8 cellular contexts compared by ENCODE assay signal in genomic region chrX:119757979-119758681, GRCh38. TPM values are rescaled to one million over a fixed set of nuclear protein-coding genes. Genes with fewer than 3 reads are reported as not detected.
DNase-seq lines count a peak whose midpoint lies in the region; ATAC-seq and TF ChIP-seq lines count a peak whose summit lies in the region.

SOWAHD (plus strand) TSS chrX:119758588; CDS start chrX:119758668, 80 bp downstream.

- peaks cover 12% of the 10 kb centered on the region for H3K36me3 Mint-ChIP-seq in stimulated activated effector memory CD8-positive, alpha-beta T cell treated with anti-CD3 and anti-CD28 coated beads, Interleukin-12 subunit alpha, Interleukin-12 subunit beta, amount 100 ng/mL, for 72 hours

- TF ChIP-seq EP300 in SK-N-SH (IDR thresholded peaks at IDR 0.05; ENCODE audit: borderline replicate concordance in 1 of 2, low read depth in 1 of 2, low read length in 1 of 2) = no peak

- H3K9me3 ChIP-seq in A673 (ENCODE audit: low read depth, low read length, poor library complexity, severe bottlenecking) (no peaks in the 10 kb centered on the region), SK-N-SH (no peaks in the 10 kb centered on the region), mammary epithelial cell (replicated peaks; ENCODE audit: insufficient read depth, low read length) (peaks cover 2% of the 10 kb centered on the region)

- H3K27me3 ChIP-seq in A673 (replicated peaks; ENCODE audit: insufficient read depth, low read depth, low read length, poor library complexity) = no peaks in the 10 kb centered on the region
- peaks cover 27% of the 10 kb centered on the region for H3K27me3 ChIP-seq in SK-N-SH (ENCODE audit: insufficient read depth)
- no peaks in the 10 kb centered on the region for H3K27me3 ChIP-seq in mammary epithelial cell (ENCODE audit: insufficient read depth, low read length)
- no peaks in the 10 kb centered on the region for H3K27me3 ChIP-seq in layer of hippocampus (ENCODE audit: control insufficient read depth, insufficient read depth, low read length)

- WGBS in SK-N-SH (ENCODE audit: low lambda C conversion rate) = 24% methylated on average over 40 of the region's 51 CpGs
- WGBS in mammary epithelial cell (ENCODE audit: low coverage, missing lambda C conversion rate) = 17% methylated on average over 18 of the region's 51 CpGs

- H3K4me3 ChIP-seq in A673 (ENCODE audit: low read depth, low read length, poor library complexity, severe bottlenecking) = peak within 1 kb of the TSS; percentile 55
- peak within 1 kb of the TSS; percentile 39 to 41 for H3K4me3 ChIP-seq in SK-N-SH (ENCODE audit: low read depth in 2 of 2, low read length in 1 of 2)
- peak within 1 kb of the TSS; percentile 54 to 56 (median 55) for H3K4me3 ChIP-seq in mammary epithelial cell (replicated peaks in 1 of 3; ENCODE audit: insufficient read depth in 1 of 3, low read depth in 2 of 3, low read length in 3 of 3)

- H3K4me3 Mint-ChIP-seq in stimulated activated effector memory CD8-positive, alpha-beta T cell treated with anti-CD3 and anti-CD28 coated beads, Interleukin-12 subunit alpha, Interleukin-12 subunit beta, amount 100 ng/mL, for 72 hours = peak within 1 kb of the TSS; percentile 73

- H3K9me2 ChIP-seq in SK-N-SH = no peaks in the 10 kb centered on the region

- TF ChIP-seq RAD21 in SK-N-SH (IDR thresholded peaks at IDR 0.05; ENCODE audit: low read length) = no peak

- no TSS peak for BruUV-seq in A673 (replicated peaks; lab: Mats Ljungman, UMichigan)
- BruUV-seq in mammary epithelial cell (replicated peaks; lab: Mats Ljungman, UMichigan) = no TSS peak

- TF ChIP-seq CTCF in A673 (conservative IDR thresholded peaks at IDR 0.05; ENCODE audit: low read depth, low read length) = no peak
- no peak for TF ChIP-seq CTCF in SK-N-SH (IDR thresholded peaks at IDR 0.05)
- no peak for TF ChIP-seq CTCF in mammary epithelial cell (conservative IDR thresholded peaks at IDR 0.05 in 1 of 2, IDR thresholded peaks at IDR 0.05 in 1 of 2; ENCODE audit: extremely low read depth in 1 of 2, insufficient read depth in 1 of 2, low read depth in 1 of 2, low read length in 2 of 2)

- peak within 1 kb of the TSS; percentile 98 for H3K27ac Mint-ChIP-seq in stimulated activated effector memory CD8-positive, alpha-beta T cell treated with anti-CD3 and anti-CD28 coated beads, Interleukin-12 subunit alpha, Interleukin-12 subunit beta, amount 100 ng/mL, for 72 hours

- peak within 1 kb of the TSS; percentile 46; the same call in 1 of the 2 replicates for H2AFZ ChIP-seq in SK-N-SH (ENCODE audit: low read depth)
- peak within 1 kb of the TSS; percentile 92 for H2AFZ ChIP-seq in mammary epithelial cell (ENCODE audit: low read depth, low read length)

- peaks cover 40% of the 10 kb centered on the region for H3K4me1 Mint-ChIP-seq in stimulated activated effector memory CD8-positive, alpha-beta T cell treated with anti-CD3 and anti-CD28 coated beads, Interleukin-12 subunit alpha, Interleukin-12 subunit beta, amount 100 ng/mL, for 72 hours

- CTCF ChIA-PET in A673 (lab: Charles Lee) = interaction anchor here (1.1 kb wide), 1 partner anchor 33 kb away, joined by 8 read pairs; the partner anchor contains the start of gene RPL39
- CTCF ChIA-PET in SK-N-SH (lab: Yijun Ruan, JAX) = interaction anchor here (0.7 to 3.6 kb wide), 9 partner anchors 9 to 246 kb away, joined by 3 to 15 read pairs (median 4); no protein-coding TSS in a partner anchor
- CTCF ChIA-PET in mammary epithelial cell (lab: Charles Lee; ENCODE audit: low non-redundant PET) = interaction anchor here (0.6 kb wide), 1 partner anchor 26 kb away, joined by 3 read pairs; no protein-coding TSS in a partner anchor

- DNase-seq in A673 (ENCODE audit: low spot score) = no peak
- peak; percentile 63 for DNase-seq in SK-N-SH
- DNase-seq in mammary epithelial cell = peak; percentile 39
- DNase-seq in stimulated activated effector memory CD8-positive, alpha-beta T cell treated with anti-CD3 and anti-CD28 coated beads, Interleukin-12 subunit alpha, Interleukin-12 subunit beta, amount 100 ng/mL, for 72 hours (ENCODE audit: low spot score in 2 of 2) = peak in 1 of 2 donors; percentile 56
- no peak for DNase-seq in NK-92 (lab: John Stamatoyannopoulos, UW; ENCODE audit: unreplicated experiment)

- H4K20me1 ChIP-seq in SK-N-SH (ENCODE audit: insufficient read depth) = no peaks in the 10 kb centered on the region
- no peaks in the 10 kb centered on the region for H4K20me1 ChIP-seq in mammary epithelial cell (ENCODE audit: insufficient read depth, low read length)

- H3K27ac ChIP-seq in A673 (ENCODE audit: low read depth, low read length, poor library complexity, severe bottlenecking) = no peak within 1 kb of the TSS
- H3K27ac ChIP-seq in SK-N-SH (ENCODE audit: low read depth in 2 of 2, low read length in 1 of 2) = no peak within 1 kb of the TSS
- no peak within 1 kb of the TSS for H3K27ac ChIP-seq in mammary epithelial cell (ENCODE audit: insufficient read depth, low read depth, low read length)
- peak within 1 kb of the TSS; percentile 46 for H3K27ac ChIP-seq in layer of hippocampus (ENCODE audit: low read depth, low read length)

- H3K36me3 ChIP-seq in A673 (ENCODE audit: insufficient read depth, low read length, poor library complexity, severe bottlenecking) (no peaks in the 10 kb centered on the region), SK-N-SH (replicated peaks in 1 of 2; ENCODE audit: control insufficient read depth in 1 of 2, insufficient read depth in 2 of 2, low read length in 1 of 2) (no peaks in the 10 kb centered on the region), mammary epithelial cell (ENCODE audit: insufficient read depth, low read length) (no peaks in the 10 kb centered on the region)

- H3K9me3 Mint-ChIP-seq in stimulated activated effector memory CD8-positive, alpha-beta T cell treated with anti-CD3 and anti-CD28 coated beads, Interleukin-12 subunit alpha, Interleukin-12 subunit beta, amount 100 ng/mL, for 72 hours = no peaks in the 10 kb centered on the region

- H3K4me2 ChIP-seq in SK-N-SH = peak within 1 kb of the TSS; percentile 67
- peak within 1 kb of the TSS; percentile 93 for H3K4me2 ChIP-seq in mammary epithelial cell (ENCODE audit: insufficient read depth, low read depth, low read length)

- peaks cover 1% of the 10 kb centered on the region for H3F3A ChIP-seq in SK-N-SH (replicated peaks; ENCODE audit: insufficient read depth)

- in situ Hi-C loops in GM18951 (cut with MboI; ENCODE audit: low sequenced_read_pairs, unreplicated experiment) (no loop called here), mammary epithelial cell (cut with MboI; ENCODE audit: low sequenced_read_pairs in 2 of 2) (no loop called here)

- intact Hi-C loops in A673 (cut with micrococcal nuclease; ENCODE audit: unreplicated experiment) = no loop called here
- intact Hi-C loops in mammary epithelial cell (cut with micrococcal nuclease) = no loop called here

- POLR2A ChIA-PET in A673 (lab: Charles Lee; ENCODE audit: low non-redundant PET) = no interaction called here
- POLR2A ChIA-PET in SK-N-SH (lab: Yijun Ruan, JAX) = interaction anchor here (1.0 to 1.1 kb wide), 2 partner anchors 33 to 155 kb away, joined by 3 to 4 read pairs; partner anchors contain the start of gene RPL39

- peak; percentile 11 for TF ChIP-seq POLR2A in GM18951 (IDR thresholded peaks at IDR 0.05; ENCODE audit: extremely low read depth, insufficient read depth, insufficient read length)

- H3K79me2 ChIP-seq in SK-N-SH (ENCODE audit: insufficient read depth) (no peaks in the 10 kb centered on the region), mammary epithelial cell (ENCODE audit: insufficient read depth, low read length) (no peaks in the 10 kb centered on the region)

- H3K9ac ChIP-seq in SK-N-SH (no peak within 1 kb of the TSS), mammary epithelial cell (ENCODE audit: insufficient read depth, low read length) (no peak within 1 kb of the TSS)

- no peak for ATAC-seq in stimulated activated effector memory CD8-positive, alpha-beta T cell treated with anti-CD3 and anti-CD28 coated beads, Interleukin-12 subunit alpha, Interleukin-12 subunit beta, amount 100 ng/mL, for 72 hours
- ATAC-seq in HG03565 (IDR thresholded peaks at IDR 0.05; ENCODE audit: unreplicated experiment) = no peak

- H3K4me1 ChIP-seq in A673 (ENCODE audit: insufficient read depth, low read length, poor library complexity, severe bottlenecking) (no peaks in the 10 kb centered on the region), SK-N-SH (ENCODE audit: control insufficient read depth in 1 of 2, insufficient read depth in 2 of 2, low read depth in 1 of 2, low read length in 1 of 2) (peaks cover 0 to under 1% of the 10 kb centered on the region in 2 experiments; a peak in 1 of 4 replicates), mammary epithelial cell (ENCODE audit: insufficient read depth, low read length) (peaks cover 3% of the 10 kb centered on the region)

- dilution Hi-C loops in mammary epithelial cell (cut with HindIII; ENCODE audit: low sequenced_read_pairs) = no loop called here

TF ChIP-seq in SK-N-SH, 30 proteins besides CTCF, POLR2A, EP300 and RAD21 (continues in another document):
- TF ChIP-seq GATA2 (CRISPR knock-in tag; IDR thresholded peaks at IDR 0.05) (no peak), MXI1 (IDR thresholded peaks at IDR 0.05; ENCODE audit: low read depth, low read length) (no peak), RFX5 (IDR thresholded peaks at IDR 0.05; ENCODE audit: low read length) (no peak), NRF1 (IDR thresholded peaks at IDR 0.05; ENCODE audit: low read depth, low read length) (no peak), USF2 (IDR thresholded peaks at IDR 0.05; ENCODE audit: borderline replicate concordance, low read depth, low read length) (no peak)

RNA-seq across cellular contexts. Expression of gene SOWAHD, which starts in this region (rescaled TPM):
- total RNA-seq in A673 (2021) (0.20 TPM in 1 of 2 replicates, not detected in the other), mammary epithelial cell (under 1 TPM in 1 of 2 donors, not detected in 1; 0.33 TPM)
- polyA plus RNA-seq in SK-N-SH (2012; rRNA removed) (0.20 and 0.32 TPM in 2 replicates), mammary epithelial cell (0.18 TPM)
- polyA plus RNA-seq in SK-N-SH (2012; cell fraction: cytosol; rRNA removed) = 0.13 and 0.18 TPM in 2 replicates
- 0.16 and 0.24 TPM in 2 replicates for polyA plus RNA-seq in SK-N-SH (2012; cell fraction: nucleus; rRNA removed)
- polyA minus RNA-seq in mammary epithelial cell = not detected

Comparison
In these comparisons a context has a peak if more than half of its experiments do, and no peak if none do; other contexts are left out.
1. Peak in DNase-seq, H3K4me3 ChIP-seq and H3K4me2 ChIP-seq in SK-N-SH; RNA of the gene not detected or under 1 TPM.
2. Peak in DNase-seq, H3K4me3 ChIP-seq and H3K4me2 ChIP-seq in mammary epithelial cell; RNA of the gene not detected or under 1 TPM.